In the genomic region with DNA sequence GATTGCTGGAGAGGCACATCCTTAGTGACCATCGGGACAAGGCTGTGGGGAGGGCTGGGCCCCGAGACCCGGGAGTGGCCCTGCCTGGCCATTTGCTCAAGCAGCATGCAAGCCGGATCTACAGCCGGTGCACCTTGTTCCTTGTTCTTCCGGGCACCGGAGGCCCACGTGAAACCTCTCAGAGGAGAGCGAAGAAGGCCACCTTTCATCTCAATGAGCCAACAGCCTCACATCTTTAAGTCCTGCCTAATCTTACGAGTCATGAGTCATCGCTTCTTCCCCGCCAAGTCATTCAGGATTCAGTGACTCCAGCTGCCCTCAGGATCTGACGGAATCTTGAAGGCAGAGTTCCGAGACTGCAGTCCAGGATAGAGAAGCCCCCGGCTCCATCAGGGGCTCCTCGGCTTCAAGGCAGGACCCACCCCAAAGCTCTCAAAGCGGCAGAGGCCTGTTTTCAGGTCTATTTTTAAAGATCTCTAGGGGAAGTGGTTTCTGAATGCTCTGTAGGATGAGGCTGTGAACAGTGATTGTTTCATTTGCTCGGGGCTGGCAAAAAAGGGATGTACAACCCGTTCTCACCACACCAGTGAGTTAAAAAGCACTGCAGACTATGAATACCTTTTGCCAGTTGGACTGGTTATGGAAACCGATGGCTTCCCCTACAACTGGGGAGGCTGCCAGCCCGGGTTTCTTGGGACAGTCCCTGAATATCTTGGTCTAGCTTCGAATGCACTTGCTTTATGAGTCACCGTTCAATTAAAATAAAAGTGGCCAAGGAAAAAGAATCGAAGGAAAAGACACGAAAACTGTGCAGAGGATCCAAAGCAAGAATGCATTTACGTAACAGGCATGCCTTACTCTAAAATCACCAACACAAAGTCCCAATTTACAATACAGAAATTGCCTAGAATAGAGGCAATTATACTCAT, we compare ENCODE assay signal across 1 cellular context.
TF ChIP-seq lines count a peak whose summit lies in the region.

No MANE protein-coding gene starts in this region.

TF ChIP-seq in GM12878, 131 proteins besides CTCF, POLR2A, EP300 and RAD21 (continued from another document and continues in another):
- TF ChIP-seq, protein P1, sequence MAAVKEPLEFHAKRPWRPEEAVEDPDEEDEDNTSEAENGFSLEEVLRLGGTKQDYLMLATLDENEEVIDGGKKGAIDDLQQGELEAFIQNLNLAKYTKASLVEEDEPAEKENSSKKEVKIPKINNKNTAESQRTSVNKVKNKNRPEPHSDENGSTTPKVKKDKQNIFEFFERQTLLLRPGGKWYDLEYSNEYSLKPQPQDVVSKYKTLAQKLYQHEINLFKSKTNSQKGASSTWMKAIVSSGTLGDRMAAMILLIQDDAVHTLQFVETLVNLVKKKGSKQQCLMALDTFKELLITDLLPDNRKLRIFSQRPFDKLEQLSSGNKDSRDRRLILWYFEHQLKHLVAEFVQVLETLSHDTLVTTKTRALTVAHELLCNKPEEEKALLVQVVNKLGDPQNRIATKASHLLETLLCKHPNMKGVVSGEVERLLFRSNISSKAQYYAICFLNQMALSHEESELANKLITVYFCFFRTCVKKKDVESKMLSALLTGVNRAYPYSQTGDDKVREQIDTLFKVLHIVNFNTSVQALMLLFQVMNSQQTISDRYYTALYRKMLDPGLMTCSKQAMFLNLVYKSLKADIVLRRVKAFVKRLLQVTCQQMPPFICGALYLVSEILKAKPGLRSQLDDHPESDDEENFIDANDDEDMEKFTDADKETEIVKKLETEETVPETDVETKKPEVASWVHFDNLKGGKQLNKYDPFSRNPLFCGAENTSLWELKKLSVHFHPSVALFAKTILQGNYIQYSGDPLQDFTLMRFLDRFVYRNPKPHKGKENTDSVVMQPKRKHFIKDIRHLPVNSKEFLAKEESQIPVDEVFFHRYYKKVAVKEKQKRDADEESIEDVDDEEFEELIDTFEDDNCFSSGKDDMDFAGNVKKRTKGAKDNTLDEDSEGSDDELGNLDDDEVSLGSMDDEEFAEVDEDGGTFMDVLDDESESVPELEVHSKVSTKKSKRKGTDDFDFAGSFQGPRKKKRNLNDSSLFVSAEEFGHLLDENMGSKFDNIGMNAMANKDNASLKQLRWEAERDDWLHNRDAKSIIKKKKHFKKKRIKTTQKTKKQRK (IDR thresholded peaks at IDR 0.05; ENCODE audit: low read depth, low read length) = no peak
- TF ChIP-seq, protein P2, sequence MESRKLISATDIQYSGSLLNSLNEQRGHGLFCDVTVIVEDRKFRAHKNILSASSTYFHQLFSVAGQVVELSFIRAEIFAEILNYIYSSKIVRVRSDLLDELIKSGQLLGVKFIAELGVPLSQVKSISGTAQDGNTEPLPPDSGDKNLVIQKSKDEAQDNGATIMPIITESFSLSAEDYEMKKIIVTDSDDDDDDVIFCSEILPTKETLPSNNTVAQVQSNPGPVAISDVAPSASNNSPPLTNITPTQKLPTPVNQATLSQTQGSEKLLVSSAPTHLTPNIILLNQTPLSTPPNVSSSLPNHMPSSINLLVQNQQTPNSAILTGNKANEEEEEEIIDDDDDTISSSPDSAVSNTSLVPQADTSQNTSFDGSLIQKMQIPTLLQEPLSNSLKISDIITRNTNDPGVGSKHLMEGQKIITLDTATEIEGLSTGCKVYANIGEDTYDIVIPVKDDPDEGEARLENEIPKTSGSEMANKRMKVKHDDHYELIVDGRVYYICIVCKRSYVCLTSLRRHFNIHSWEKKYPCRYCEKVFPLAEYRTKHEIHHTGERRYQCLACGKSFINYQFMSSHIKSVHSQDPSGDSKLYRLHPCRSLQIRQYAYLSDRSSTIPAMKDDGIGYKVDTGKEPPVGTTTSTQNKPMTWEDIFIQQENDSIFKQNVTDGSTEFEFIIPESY (IDR thresholded peaks at IDR 0.05) = no peak
- TF ChIP-seq YBX1 (IDR thresholded peaks at IDR 0.05) = no peak
- no peak for TF ChIP-seq NFXL1 (IDR thresholded peaks at IDR 0.05; ENCODE audit: borderline replicate concordance)
- TF ChIP-seq BMI1 (IDR thresholded peaks at IDR 0.05; ENCODE audit: borderline replicate concordance) = no peak
- TF ChIP-seq FOS (IDR thresholded peaks at IDR 0.05; ENCODE audit: borderline replicate concordance, extremely low read depth, insufficient read length) = no peak
- TF ChIP-seq CREB1 (IDR thresholded peaks at IDR 0.05; ENCODE audit: low read depth) = peak; percentile 43
- no peak for TF ChIP-seq KAT2A (conservative IDR thresholded peaks at IDR 0.05; ENCODE audit: control insufficient read depth, low read depth, low read length)
- peak; percentile 26; the same call in 1 of the 2 replicates for TF ChIP-seq RB1 (IDR thresholded peaks at IDR 0.05; ENCODE audit: borderline replicate concordance)
- no peak for TF ChIP-seq SUZ12 (IDR thresholded peaks at IDR 0.05; ENCODE audit: unreplicated experiment)
- TF ChIP-seq, protein P3, sequence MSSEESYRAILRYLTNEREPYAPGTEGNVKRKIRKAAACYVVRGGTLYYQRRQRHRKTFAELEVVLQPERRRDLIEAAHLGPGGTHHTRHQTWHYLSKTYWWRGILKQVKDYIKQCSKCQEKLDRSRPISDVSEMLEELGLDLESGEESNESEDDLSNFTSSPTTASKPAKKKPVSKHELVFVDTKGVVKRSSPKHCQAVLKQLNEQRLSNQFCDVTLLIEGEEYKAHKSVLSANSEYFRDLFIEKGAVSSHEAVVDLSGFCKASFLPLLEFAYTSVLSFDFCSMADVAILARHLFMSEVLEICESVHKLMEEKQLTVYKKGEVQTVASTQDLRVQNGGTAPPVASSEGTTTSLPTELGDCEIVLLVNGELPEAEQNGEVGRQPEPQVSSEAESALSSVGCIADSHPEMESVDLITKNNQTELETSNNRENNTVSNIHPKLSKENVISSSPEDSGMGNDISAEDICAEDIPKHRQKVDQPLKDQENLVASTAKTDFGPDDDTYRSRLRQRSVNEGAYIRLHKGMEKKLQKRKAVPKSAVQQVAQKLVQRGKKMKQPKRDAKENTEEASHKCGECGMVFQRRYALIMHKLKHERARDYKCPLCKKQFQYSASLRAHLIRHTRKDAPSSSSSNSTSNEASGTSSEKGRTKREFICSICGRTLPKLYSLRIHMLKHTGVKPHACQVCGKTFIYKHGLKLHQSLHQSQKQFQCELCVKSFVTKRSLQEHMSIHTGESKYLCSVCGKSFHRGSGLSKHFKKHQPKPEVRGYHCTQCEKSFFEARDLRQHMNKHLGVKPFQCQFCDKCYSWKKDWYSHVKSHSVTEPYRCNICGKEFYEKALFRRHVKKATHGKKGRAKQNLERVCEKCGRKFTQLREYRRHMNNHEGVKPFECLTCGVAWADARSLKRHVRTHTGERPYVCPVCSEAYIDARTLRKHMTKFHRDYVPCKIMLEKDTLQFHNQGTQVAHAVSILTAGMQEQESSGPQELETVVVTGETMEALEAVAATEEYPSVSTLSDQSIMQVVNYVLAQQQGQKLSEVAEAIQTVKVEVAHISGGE (CRISPR knock-in tag; IDR thresholded peaks at IDR 0.05) = peak; percentile 51; the same call in 1 of the 2 replicates
- TF ChIP-seq ZNF622 (IDR thresholded peaks at IDR 0.05) = no peak
- TF ChIP-seq, protein P4, sequence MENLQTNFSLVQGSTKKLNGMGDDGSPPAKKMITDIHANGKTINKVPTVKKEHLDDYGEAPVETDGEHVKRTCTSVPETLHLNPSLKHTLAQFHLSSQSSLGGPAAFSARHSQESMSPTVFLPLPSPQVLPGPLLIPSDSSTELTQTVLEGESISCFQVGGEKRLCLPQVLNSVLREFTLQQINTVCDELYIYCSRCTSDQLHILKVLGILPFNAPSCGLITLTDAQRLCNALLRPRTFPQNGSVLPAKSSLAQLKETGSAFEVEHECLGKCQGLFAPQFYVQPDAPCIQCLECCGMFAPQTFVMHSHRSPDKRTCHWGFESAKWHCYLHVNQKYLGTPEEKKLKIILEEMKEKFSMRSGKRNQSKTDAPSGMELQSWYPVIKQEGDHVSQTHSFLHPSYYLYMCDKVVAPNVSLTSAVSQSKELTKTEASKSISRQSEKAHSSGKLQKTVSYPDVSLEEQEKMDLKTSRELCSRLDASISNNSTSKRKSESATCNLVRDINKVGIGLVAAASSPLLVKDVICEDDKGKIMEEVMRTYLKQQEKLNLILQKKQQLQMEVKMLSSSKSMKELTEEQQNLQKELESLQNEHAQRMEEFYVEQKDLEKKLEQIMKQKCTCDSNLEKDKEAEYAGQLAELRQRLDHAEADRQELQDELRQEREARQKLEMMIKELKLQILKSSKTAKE (IDR thresholded peaks at IDR 0.05; ENCODE audit: low read depth, poor library complexity, severe bottlenecking) = peak; percentile 80
- peak; percentile 36; the same call in 1 of the 3 replicates for TF ChIP-seq POU2F2 (IDR thresholded peaks at IDR 0.05; ENCODE audit: borderline replicate concordance, low read depth, low read length)
- TF ChIP-seq MYB (IDR thresholded peaks at IDR 0.05; ENCODE audit: borderline replicate concordance, low read depth, low read length) = 0 out of 2 replicates have a peak, but pooled peaks have one; percentile 26
- no peak for TF ChIP-seq RFX5 (IDR thresholded peaks at IDR 0.05; ENCODE audit: low read depth, low read length)
- no peak for TF ChIP-seq SREBF2 (IDR thresholded peaks at IDR 0.05; ENCODE audit: low read length)
- no peak for TF ChIP-seq NFYA (IDR thresholded peaks at IDR 0.05; ENCODE audit: borderline replicate concordance, low read depth, low read length)
- peak; percentile 61 for TF ChIP-seq SMAD1 (IDR thresholded peaks at IDR 0.05; ENCODE audit: low read depth, partially characterized antibody)
- TF ChIP-seq MEF2B (IDR thresholded peaks at IDR 0.05; ENCODE audit: partially characterized antibody, poor library complexity, severe bottlenecking) = peak; percentile 89
- TF ChIP-seq, protein P5, sequence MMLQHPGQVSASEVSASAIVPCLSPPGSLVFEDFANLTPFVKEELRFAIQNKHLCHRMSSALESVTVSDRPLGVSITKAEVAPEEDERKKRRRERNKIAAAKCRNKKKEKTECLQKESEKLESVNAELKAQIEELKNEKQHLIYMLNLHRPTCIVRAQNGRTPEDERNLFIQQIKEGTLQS (IDR thresholded peaks at IDR 0.05; ENCODE audit: borderline replicate concordance, extremely low read depth, low read depth, low read length) = no peak; the same call in 1 of the 2 replicates
- TF ChIP-seq, protein P6, sequence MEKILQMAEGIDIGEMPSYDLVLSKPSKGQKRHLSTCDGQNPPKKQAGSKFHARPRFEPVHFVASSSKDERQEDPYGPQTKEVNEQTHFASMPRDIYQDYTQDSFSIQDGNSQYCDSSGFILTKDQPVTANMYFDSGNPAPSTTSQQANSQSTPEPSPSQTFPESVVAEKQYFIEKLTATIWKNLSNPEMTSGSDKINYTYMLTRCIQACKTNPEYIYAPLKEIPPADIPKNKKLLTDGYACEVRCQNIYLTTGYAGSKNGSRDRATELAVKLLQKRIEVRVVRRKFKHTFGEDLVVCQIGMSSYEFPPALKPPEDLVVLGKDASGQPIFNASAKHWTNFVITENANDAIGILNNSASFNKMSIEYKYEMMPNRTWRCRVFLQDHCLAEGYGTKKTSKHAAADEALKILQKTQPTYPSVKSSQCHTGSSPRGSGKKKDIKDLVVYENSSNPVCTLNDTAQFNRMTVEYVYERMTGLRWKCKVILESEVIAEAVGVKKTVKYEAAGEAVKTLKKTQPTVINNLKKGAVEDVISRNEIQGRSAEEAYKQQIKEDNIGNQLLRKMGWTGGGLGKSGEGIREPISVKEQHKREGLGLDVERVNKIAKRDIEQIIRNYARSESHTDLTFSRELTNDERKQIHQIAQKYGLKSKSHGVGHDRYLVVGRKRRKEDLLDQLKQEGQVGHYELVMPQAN (conservative IDR thresholded peaks at IDR 0.05) = peak; percentile 44; the same call in 1 of the 2 replicates
- no peak; the same call in 1 of the 2 replicates for TF ChIP-seq HDGF (IDR thresholded peaks at IDR 0.05)
- peak; percentile 40; the same call in 1 of the 2 replicates for TF ChIP-seq POLR2AphosphoS2 (IDR thresholded peaks at IDR 0.05; ENCODE audit: low read depth, low read length)
- 0 out of 2 replicates have a peak, but pooled peaks have one; percentile 35 for TF ChIP-seq NBN (IDR thresholded peaks at IDR 0.05)
- TF ChIP-seq JUND (IDR thresholded peaks at IDR 0.05; ENCODE audit: low read depth, low read length) = peak; percentile 59; the same call in 1 of the 2 replicates
- TF ChIP-seq, protein P7, sequence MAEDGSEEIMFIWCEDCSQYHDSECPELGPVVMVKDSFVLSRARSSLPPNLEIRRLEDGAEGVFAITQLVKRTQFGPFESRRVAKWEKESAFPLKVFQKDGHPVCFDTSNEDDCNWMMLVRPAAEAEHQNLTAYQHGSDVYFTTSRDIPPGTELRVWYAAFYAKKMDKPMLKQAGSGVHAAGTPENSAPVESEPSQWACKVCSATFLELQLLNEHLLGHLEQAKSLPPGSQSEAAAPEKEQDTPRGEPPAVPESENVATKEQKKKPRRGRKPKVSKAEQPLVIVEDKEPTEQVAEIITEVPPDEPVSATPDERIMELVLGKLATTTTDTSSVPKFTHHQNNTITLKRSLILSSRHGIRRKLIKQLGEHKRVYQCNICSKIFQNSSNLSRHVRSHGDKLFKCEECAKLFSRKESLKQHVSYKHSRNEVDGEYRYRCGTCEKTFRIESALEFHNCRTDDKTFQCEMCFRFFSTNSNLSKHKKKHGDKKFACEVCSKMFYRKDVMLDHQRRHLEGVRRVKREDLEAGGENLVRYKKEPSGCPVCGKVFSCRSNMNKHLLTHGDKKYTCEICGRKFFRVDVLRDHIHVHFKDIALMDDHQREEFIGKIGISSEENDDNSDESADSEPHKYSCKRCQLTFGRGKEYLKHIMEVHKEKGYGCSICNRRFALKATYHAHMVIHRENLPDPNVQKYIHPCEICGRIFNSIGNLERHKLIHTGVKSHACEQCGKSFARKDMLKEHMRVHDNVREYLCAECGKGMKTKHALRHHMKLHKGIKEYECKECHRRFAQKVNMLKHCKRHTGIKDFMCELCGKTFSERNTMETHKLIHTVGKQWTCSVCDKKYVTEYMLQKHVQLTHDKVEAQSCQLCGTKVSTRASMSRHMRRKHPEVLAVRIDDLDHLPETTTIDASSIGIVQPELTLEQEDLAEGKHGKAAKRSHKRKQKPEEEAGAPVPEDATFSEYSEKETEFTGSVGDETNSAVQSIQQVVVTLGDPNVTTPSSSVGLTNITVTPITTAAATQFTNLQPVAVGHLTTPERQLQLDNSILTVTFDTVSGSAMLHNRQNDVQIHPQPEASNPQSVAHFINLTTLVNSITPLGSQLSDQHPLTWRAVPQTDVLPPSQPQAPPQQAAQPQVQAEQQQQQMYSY (CRISPR knock-in tag; IDR thresholded peaks at IDR 0.05) = no peak
- TF ChIP-seq SRF (IDR thresholded peaks at IDR 0.05; ENCODE audit: low read depth in 2 of 2, low read length in 2 of 2) = 0 out of 4 replicates have a peak, but pooled peaks of 1 of the 2 experiments have one; percentile 3
- TF ChIP-seq, protein P8, sequence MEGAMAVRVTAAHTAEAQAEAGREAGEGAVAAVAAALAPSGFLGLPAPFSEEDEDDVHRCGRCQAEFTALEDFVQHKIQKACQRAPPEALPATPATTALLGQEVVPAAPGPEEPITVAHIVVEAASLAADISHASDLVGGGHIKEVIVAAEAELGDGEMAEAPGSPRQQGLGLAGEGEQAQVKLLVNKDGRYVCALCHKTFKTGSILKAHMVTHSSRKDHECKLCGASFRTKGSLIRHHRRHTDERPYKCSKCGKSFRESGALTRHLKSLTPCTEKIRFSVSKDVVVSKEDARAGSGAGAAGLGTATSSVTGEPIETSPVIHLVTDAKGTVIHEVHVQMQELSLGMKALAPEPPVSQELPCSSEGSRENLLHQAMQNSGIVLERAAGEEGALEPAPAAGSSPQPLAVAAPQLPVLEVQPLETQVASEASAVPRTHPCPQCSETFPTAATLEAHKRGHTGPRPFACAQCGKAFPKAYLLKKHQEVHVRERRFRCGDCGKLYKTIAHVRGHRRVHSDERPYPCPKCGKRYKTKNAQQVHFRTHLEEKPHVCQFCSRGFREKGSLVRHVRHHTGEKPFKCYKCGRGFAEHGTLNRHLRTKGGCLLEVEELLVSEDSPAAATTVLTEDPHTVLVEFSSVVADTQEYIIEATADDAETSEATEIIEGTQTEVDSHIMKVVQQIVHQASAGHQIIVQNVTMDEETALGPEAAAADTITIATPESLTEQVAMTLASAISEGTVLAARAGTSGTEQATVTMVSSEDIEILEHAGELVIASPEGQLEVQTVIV (IDR thresholded peaks at IDR 0.05; ENCODE audit: borderline replicate concordance, partially characterized antibody) = no peak
- TF ChIP-seq TCF12 (IDR thresholded peaks at IDR 0.05; ENCODE audit: low read depth, low read length) = peak; percentile 47; the same call in 1 of the 2 replicates
